8 cellular contexts compared by ENCODE assay signal in genomic region chr13:109610517-109610916, GRCh38.
DNase-seq lines count a peak whose midpoint lies in the region; ATAC-seq and TF ChIP-seq lines count a peak whose summit lies in the region.

No MANE protein-coding gene starts in this region.

- H3K36me3 Mint-ChIP-seq in mesothelial cell of epicardium, result no peaks in the 10 kb centered on the region

- H3K27me3 Mint-ChIP-seq in mesothelial cell of epicardium (ENCODE audit: low read depth), result no peaks in the 10 kb centered on the region

- intact Hi-C loops in left cardiac atrium (cut with DNase I), result no loop called here

- in situ Hi-C loops in KBM-7 (cut with MboI; ENCODE audit: low pct_unique_long_range_greater_than_20kb, low sequenced_read_pairs), result no loop called here

- H3K9me3 Mint-ChIP-seq in mesothelial cell of epicardium, result peaks cover 20% of the 10 kb centered on the region

- H3K4me3 Mint-ChIP-seq in mesothelial cell of epicardium, result no peak overlapping the region

- ATAC-seq in left cardiac atrium, result peak; percentile 53 to 77
- no peak for ATAC-seq in HG03342 (IDR thresholded peaks at IDR 0.05; ENCODE audit: unreplicated experiment)
- no peak for ATAC-seq in esophagus mucosa

- no peak for TF ChIP-seq CTCF in mesothelial cell of epicardium (IDR thresholded peaks at IDR 0.05; ENCODE audit: unreplicated experiment)

- DNase-seq in Daoy (ENCODE audit: low read depth) (peak; percentile 12), KBM-7 (peak; percentile 45), left cardiac atrium (peak; percentile 31), mesothelial cell of epicardium (ENCODE audit: low spot score in 2 of 2, unreplicated experiment in 2 of 2) (no peak)
- DNase-seq in activated CD8-positive, alpha-beta memory T cell treated with anti-CD3 and anti-CD28 coated beads for 24 hours, result peak; percentile 56
- peak; percentile 14 for DNase-seq in stimulated activated CD4-positive, alpha-beta T cell treated with anti-CD3 and anti-CD28 coated beads, Interleukin-4, amount 100 ng/mL, for 24 hours

- no peak overlapping the region for H3K27ac Mint-ChIP-seq in mesothelial cell of epicardium

- no peaks in the 10 kb centered on the region for H3K4me1 Mint-ChIP-seq in mesothelial cell of epicardium

Comparison
In these comparisons a context has a peak if more than half of its experiments do, and no peak if none do; other contexts are left out.
1. DNase-seq: peak in Daoy (single experiment), KBM-7 (single experiment), activated CD8-positive, alpha-beta memory T cell treated with anti-CD3 and anti-CD28 coated beads for 24 hours (single experiment), left cardiac atrium (single experiment) and stimulated activated CD4-positive, alpha-beta T cell treated with anti-CD3 and anti-CD28 coated beads, Interleukin-4, amount 100 ng/mL, for 24 hours (single experiment); none in mesothelial cell of epicardium (0 of 2).
2. ATAC-seq: peak in left cardiac atrium (2 of 2); none in HG03342 (single experiment) and esophagus mucosa (single experiment).